Comparison of ENCODE assay signal across 1 cellular context in genomic region chr17:55433629-55434422, GRCh38.
TF ChIP-seq lines count a peak whose summit lies in the region.

No MANE protein-coding gene starts in this region.

TF ChIP-seq in HepG2, 621 proteins besides CTCF, POLR2A, EP300 and RAD21 (continued from another document):
- TF ChIP-seq, protein P1, sequence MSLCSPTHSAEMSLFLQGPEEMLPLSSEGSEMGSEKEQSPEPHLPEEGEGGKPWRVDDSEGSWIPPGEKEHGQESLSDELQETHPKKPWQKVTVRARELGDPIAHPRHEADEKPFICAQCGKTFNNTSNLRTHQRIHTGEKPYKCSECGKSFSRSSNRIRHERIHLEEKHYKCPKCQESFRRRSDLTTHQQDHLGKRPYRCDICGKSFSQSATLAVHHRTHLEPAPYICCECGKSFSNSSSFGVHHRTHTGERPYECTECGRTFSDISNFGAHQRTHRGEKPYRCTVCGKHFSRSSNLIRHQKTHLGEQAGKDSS (CRISPR knock-in tag; IDR thresholded peaks at IDR 0.05; ENCODE audit: borderline replicate concordance, low read depth) = 0 out of 2 replicates have a peak, but pooled peaks have one; percentile 43
- no peak for TF ChIP-seq ZNF737 (CRISPR knock-in tag; IDR thresholded peaks at IDR 0.05; ENCODE audit: borderline replicate concordance)
- TF ChIP-seq SOX6 (IDR thresholded peaks at IDR 0.05) = no peak
- no peak for TF ChIP-seq SOX6 (CRISPR knock-in tag; IDR thresholded peaks at IDR 0.05)
- TF ChIP-seq ZNF609 (CRISPR knock-in tag; IDR thresholded peaks at IDR 0.05; ENCODE audit: borderline replicate concordance) = no peak
- no peak for TF ChIP-seq NKX3-1 (CRISPR knock-in tag; IDR thresholded peaks at IDR 0.05)
- TF ChIP-seq, protein P2, sequence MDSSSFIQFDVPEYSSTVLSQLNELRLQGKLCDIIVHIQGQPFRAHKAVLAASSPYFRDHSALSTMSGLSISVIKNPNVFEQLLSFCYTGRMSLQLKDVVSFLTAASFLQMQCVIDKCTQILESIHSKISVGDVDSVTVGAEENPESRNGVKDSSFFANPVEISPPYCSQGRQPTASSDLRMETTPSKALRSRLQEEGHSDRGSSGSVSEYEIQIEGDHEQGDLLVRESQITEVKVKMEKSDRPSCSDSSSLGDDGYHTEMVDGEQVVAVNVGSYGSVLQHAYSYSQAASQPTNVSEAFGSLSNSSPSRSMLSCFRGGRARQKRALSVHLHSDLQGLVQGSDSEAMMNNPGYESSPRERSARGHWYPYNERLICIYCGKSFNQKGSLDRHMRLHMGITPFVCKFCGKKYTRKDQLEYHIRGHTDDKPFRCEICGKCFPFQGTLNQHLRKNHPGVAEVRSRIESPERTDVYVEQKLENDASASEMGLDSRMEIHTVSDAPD (CRISPR knock-in tag; IDR thresholded peaks at IDR 0.05) = no peak
- no peak for TF ChIP-seq ZNF775 (CRISPR knock-in tag; IDR thresholded peaks at IDR 0.05; ENCODE audit: borderline replicate concordance)
- TF ChIP-seq, protein P3, sequence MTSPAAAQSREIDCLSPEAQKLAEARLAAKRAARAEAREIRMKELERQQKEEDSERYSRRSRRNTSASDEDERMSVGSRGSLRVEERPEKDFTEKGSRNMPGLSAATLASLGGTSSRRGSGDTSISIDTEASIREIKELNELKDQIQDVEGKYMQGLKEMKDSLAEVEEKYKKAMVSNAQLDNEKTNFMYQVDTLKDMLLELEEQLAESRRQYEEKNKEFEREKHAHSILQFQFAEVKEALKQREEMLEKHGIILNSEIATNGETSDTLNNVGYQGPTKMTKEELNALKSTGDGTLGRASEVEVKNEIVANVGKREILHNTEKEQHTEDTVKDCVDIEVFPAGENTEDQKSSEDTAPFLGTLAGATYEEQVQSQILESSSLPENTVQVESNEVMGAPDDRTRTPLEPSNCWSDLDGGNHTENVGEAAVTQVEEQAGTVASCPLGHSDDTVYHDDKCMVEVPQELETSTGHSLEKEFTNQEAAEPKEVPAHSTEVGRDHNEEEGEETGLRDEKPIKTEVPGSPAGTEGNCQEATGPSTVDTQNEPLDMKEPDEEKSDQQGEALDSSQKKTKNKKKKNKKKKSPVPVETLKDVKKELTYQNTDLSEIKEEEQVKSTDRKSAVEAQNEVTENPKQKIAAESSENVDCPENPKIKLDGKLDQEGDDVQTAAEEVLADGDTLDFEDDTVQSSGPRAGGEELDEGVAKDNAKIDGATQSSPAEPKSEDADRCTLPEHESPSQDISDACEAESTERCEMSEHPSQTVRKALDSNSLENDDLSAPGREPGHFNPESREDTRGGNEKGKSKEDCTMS (CRISPR knock-in tag; conservative IDR thresholded peaks at IDR 0.05) = no peak
- peak; percentile 85 for TF ChIP-seq SOX13 (IDR thresholded peaks at IDR 0.05)
- peak in 1 of 2 experiments; percentile 89; a peak in 2 of 4 replicates for TF ChIP-seq SOX13 (CRISPR knock-in tag; conservative IDR thresholded peaks at IDR 0.05 in 1 of 2, IDR thresholded peaks at IDR 0.05 in 1 of 2)
- no peak for TF ChIP-seq FUBP1 (CRISPR knock-in tag; IDR thresholded peaks at IDR 0.05; ENCODE audit: borderline replicate concordance)
- peak; percentile 66 for TF ChIP-seq KDM6A (CRISPR knock-in tag; IDR thresholded peaks at IDR 0.05; ENCODE audit: low read depth)
- TF ChIP-seq KLF11 (CRISPR knock-in tag; IDR thresholded peaks at IDR 0.05) = peak; percentile 68; the same call in 1 of the 2 replicates
- no peak for TF ChIP-seq NFATC3 (CRISPR knock-in tag; IDR thresholded peaks at IDR 0.05)
- TF ChIP-seq MIER3 (CRISPR knock-in tag; IDR thresholded peaks at IDR 0.05; ENCODE audit: borderline replicate concordance) = 0 out of 2 replicates have a peak, but pooled peaks have one; percentile 32
- TF ChIP-seq, protein P4, sequence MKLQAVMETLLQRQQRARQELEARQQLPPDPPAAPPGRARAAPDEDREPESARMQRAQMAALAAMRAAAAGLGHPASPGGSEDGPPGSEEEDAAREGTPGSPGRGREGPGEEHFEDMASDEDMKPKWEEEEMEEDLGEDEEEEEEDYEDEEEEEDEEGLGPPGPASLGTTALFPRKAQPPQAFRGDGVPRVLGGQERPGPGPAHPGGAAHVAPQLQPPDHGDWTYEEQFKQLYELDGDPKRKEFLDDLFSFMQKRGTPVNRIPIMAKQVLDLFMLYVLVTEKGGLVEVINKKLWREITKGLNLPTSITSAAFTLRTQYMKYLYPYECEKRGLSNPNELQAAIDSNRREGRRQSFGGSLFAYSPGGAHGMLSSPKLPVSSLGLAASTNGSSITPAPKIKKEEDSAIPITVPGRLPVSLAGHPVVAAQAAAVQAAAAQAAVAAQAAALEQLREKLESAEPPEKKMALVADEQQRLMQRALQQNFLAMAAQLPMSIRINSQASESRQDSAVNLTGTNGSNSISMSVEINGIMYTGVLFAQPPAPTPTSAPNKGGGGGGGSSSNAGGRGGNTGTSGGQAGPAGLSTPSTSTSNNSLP (IDR thresholded peaks at IDR 0.05; ENCODE audit: low read depth, low read length) = peak; percentile 100
- TF ChIP-seq NFE2L2 (IDR thresholded peaks at IDR 0.05; ENCODE audit: low read length) = no peak
- TF ChIP-seq ZNF607 (CRISPR knock-in tag; IDR thresholded peaks at IDR 0.05; ENCODE audit: borderline replicate concordance) = no peak
- TF ChIP-seq ATF7-NPFF (CRISPR knock-in tag; IDR thresholded peaks at IDR 0.05; ENCODE audit: low read depth) = peak; percentile 45; the same call in 1 of the 2 replicates
- TF ChIP-seq HDAC6 (IDR thresholded peaks at IDR 0.05; ENCODE audit: low read depth, low read length) = no peak
TF ChIP-seq in HepG2: peak in this region for 185.
